15 cellular contexts compared by ENCODE assay signal in genomic region chr10:75261813-75262725, GRCh38. TPM values are rescaled to one million over a fixed set of nuclear protein-coding genes. Genes with fewer than 3 reads are reported as not detected.
DNase-seq lines count a peak whose midpoint lies in the region; ATAC-seq, FAIRE-seq and TF ChIP-seq lines count a peak whose summit lies in the region.
"Had no signal": no experiment of that assay in that cellular context is flagged by ENCODE, and none has a peak within 500 bp of the region (broad histone marks: within the 10 kb centered on the region; RNA-seq: fewer than 3 reads in every experiment).

No MANE protein-coding gene starts in this region.

- BruUV-seq in Caco-2 (replicated peaks; lab: Mats Ljungman, UMichigan) (no TSS peak), K562 (replicated peaks; lab: Mats Ljungman, UMichigan) (no TSS peak)

- H3K9me3 ChIP-seq in Caco-2, result peaks cover 4% of the 10 kb centered on the region; the same call in 1 of the 2 replicates
- peaks cover 3% of the 10 kb centered on the region; the same call in 1 of the 2 replicates for H3K9me3 ChIP-seq in K562 (replicated peaks; ENCODE audit: control insufficient read depth, insufficient read depth, low read depth, low read length)
- H3K9me3 ChIP-seq in mucosa of rectum (ENCODE audit: control insufficient read depth in 2 of 2, low read length in 2 of 2), result no peaks in the 10 kb centered on the region

- no peak for FAIRE-seq in K562 (lab: Jason Lieb, UNC)
- FAIRE-seq: H1 had no signal

- TF ChIP-seq RAD21 in K562 (CRISPR knock-in tag; conservative IDR thresholded peaks at IDR 0.05 in 1 of 2, IDR thresholded peaks at IDR 0.05 in 1 of 2), result no peak

- H3K4me1 ChIP-seq in Caco-2 (peaks cover 15% of the 10 kb centered on the region; the same call in 1 of the 2 replicates), K562 (replicated peaks in 1 of 2; ENCODE audit: control insufficient read depth in 2 of 2, insufficient read depth in 2 of 2, low read length in 2 of 2) (peaks cover 0 to 8% of the 10 kb centered on the region in 2 experiments; a peak in 2 of 5 replicates), mucosa of rectum (ENCODE audit: control insufficient read depth in 2 of 2, insufficient read depth in 2 of 2, low read length in 2 of 2) (peaks cover 13 to 16% of the 10 kb centered on the region in 2 donors)

- H3K9ac ChIP-seq in K562 (ENCODE audit: insufficient read depth in 1 of 2, low read depth in 2 of 2, low read length in 2 of 2), result no peak overlapping the region
- peak overlapping the region in 1 of 2 donors; percentile 42 for H3K9ac ChIP-seq in mucosa of rectum (ENCODE audit: low read depth in 1 of 2, low read length in 2 of 2)

- no peak for TF ChIP-seq POLR2A in K562 (conservative IDR thresholded peaks at IDR 0.05)

- CTCF ChIA-PET in Caco-2 (lab: Charles Lee) (interaction anchor here (0.6 to 0.9 kb wide), 3 partner anchors 26 to 1232 kb away, joined by 4 to 6 read pairs (median 4); partner anchors contain the start of genes COMTD1 and VDAC2), K562 (lab: Yijun Ruan, JAX; ENCODE audit: low intra/inter-chr PET ratio) (no interaction called here)

- DNase-seq in Caco-2 (peak in 1 of 2 experiments; percentile 19), NCI-H146 (lab: John Stamatoyannopoulos, UW) (peak; percentile 64), K562 (ENCODE audit: extremely low read depth in 1 of 4, low spot score in 3 of 4) (no peak), left lobe of liver (ENCODE audit: low spot score) (no peak)
- no peak for DNase-seq in activated T-cell treated with anti-CD3 and anti-CD28 coated beads, Interleukin-2, amount 50 U/mL, for 48 hours
- DNase-seq: activated CD8-positive, alpha-beta memory T cell treated with anti-CD3 and anti-CD28 coated beads for 24 hours; activated naive CD4-positive, alpha-beta T cell treated with anti-CD3 and anti-CD28 coated beads, Interleukin-2, amount 50 U/mL, for 16 hours; stimulated activated CD4-positive, alpha-beta T cell treated with anti-CD3 and anti-CD28 coated beads, Interleukin-4, amount 100 ng/mL, for 1 hour had no signal

- in situ Hi-C loops in K562 (cut with MboI), result no loop called here

- H3K27ac Mint-ChIP-seq in Caco-2 (ENCODE audit: unreplicated experiment), result peak overlapping the region; percentile 60
- H3K27ac Mint-ChIP-seq: stimulated activated effector memory CD8-positive, alpha-beta T cell treated with anti-CD3 and anti-CD28 coated beads, Interleukin-12 subunit alpha, Interleukin-12 subunit beta, amount 100 ng/mL, for 72 hours had no signal

- ATAC-seq in K562 (no peak; the same call in 2 of the 3 replicates), GM18907 (IDR thresholded peaks at IDR 0.05; ENCODE audit: unreplicated experiment) (no peak), left lobe of liver (no peak), HG02798 (IDR thresholded peaks at IDR 0.05; ENCODE audit: poor library complexity, unreplicated experiment) (no peak)
- ATAC-seq: Right ventricle myocardium inferior; stimulated activated effector memory CD8-positive, alpha-beta T cell treated with anti-CD3 and anti-CD28 coated beads, Interleukin-12 subunit alpha, Interleukin-12 subunit beta, amount 100 ng/mL, for 72 hours had no signal

- no peak overlapping the region for H3K4me2 ChIP-seq in K562 (ENCODE audit: insufficient read depth, low read length)

- H3K4me3 Mint-ChIP-seq in Caco-2 (ENCODE audit: unreplicated experiment), result peak overlapping the region; percentile 62
- H3K4me3 Mint-ChIP-seq: central memory CD8-positive, alpha-beta T cell; stimulated activated effector memory CD8-positive, alpha-beta T cell treated with anti-CD3 and anti-CD28 coated beads, Interleukin-12 subunit alpha, Interleukin-12 subunit beta, amount 100 ng/mL, for 72 hours had no signal

- H3K79me2 ChIP-seq in K562 (ENCODE audit: control insufficient read depth, insufficient read depth, low read length), result no peaks in the 10 kb centered on the region

- intact Hi-C loops in Caco-2 (cut with micrococcal nuclease; ENCODE audit: unreplicated experiment) (loop anchor here (1.0 kb wide), 1 partner anchor 25 kb away; no protein-coding TSS in a partner anchor), K562 (cut with micrococcal nuclease) (no loop called here)

- H3K27me3 ChIP-seq in Caco-2 (replicated peaks; ENCODE audit: control insufficient read depth, insufficient read depth, low read length) (no peaks in the 10 kb centered on the region), K562 (ENCODE audit: control insufficient read depth in 2 of 2, insufficient read depth in 2 of 2, low read length in 2 of 2) (peaks cover 15 to 37% of the 10 kb centered on the region in 2 experiments; a peak in 4 of 5 replicates), mucosa of rectum (ENCODE audit: control insufficient read depth in 2 of 2, insufficient read depth in 2 of 2, low read length in 2 of 2) (no peaks in the 10 kb centered on the region)

- no peaks in the 10 kb centered on the region for H3K9me1 ChIP-seq in K562 (ENCODE audit: control insufficient read depth, insufficient read depth, low read length)

- WGBS in K562 (ENCODE audit: insufficient coverage, low coverage, missing lambda C conversion rate), result 4% methylated on average over 25 of the region's 25 CpGs

- H3K9me3 Mint-ChIP-seq in Caco-2 (ENCODE audit: unreplicated experiment), result no peaks in the 10 kb centered on the region
- H3K9me3 Mint-ChIP-seq: central memory CD8-positive, alpha-beta T cell; stimulated activated effector memory CD8-positive, alpha-beta T cell treated with anti-CD3 and anti-CD28 coated beads, Interleukin-12 subunit alpha, Interleukin-12 subunit beta, amount 100 ng/mL, for 72 hours had no signal

- POLR2A ChIA-PET in Caco-2 (lab: Charles Lee) (interaction anchor here (0.5 kb wide), 1 partner anchor 1041 kb away, joined by 4 read pairs; no protein-coding TSS in a partner anchor), K562 (lab: Yijun Ruan, JAX) (interaction anchor here (0.6 to 2.3 kb wide), 3 partner anchors 8 to 722 kb away, joined by 3 to 6 read pairs (median 3); no protein-coding TSS in a partner anchor)

- H3K27ac ChIP-seq in K562 (ENCODE audit: extremely low read depth, low read depth, low read length) (no peak overlapping the region), mucosa of rectum (ENCODE audit: low read depth in 2 of 2, low read length in 2 of 2) (peak overlapping the region; percentile 71 to 81)

- H4K20me1 ChIP-seq in K562 (replicated peaks; ENCODE audit: control insufficient read depth, insufficient read depth, low read length), result no peaks in the 10 kb centered on the region

- peaks cover 9% of the 10 kb centered on the region for H3K36me3 Mint-ChIP-seq in Caco-2 (ENCODE audit: insufficient read depth, unreplicated experiment)
- H3K36me3 Mint-ChIP-seq: stimulated activated effector memory CD8-positive, alpha-beta T cell treated with anti-CD3 and anti-CD28 coated beads, Interleukin-12 subunit alpha, Interleukin-12 subunit beta, amount 100 ng/mL, for 72 hours had no signal

- H3K4me3 ChIP-seq in Caco-2 (ENCODE audit: low read depth, low read length) (no peak overlapping the region), K562 (no peak overlapping the region), mucosa of rectum (ENCODE audit: low read length in 2 of 2) (no peak overlapping the region)

- no peaks in the 10 kb centered on the region for H3K36me3 ChIP-seq in Caco-2 (ENCODE audit: control insufficient read depth, insufficient read depth, low read length)
- H3K36me3 ChIP-seq in K562 (ENCODE audit: control insufficient read depth, insufficient read depth, low read length), result no peaks in the 10 kb centered on the region
- no peaks in the 10 kb centered on the region for H3K36me3 ChIP-seq in mucosa of rectum (ENCODE audit: control insufficient read depth in 2 of 2, insufficient read depth in 2 of 2, low read length in 2 of 2)

- peaks cover 10% of the 10 kb centered on the region for H3K4me1 Mint-ChIP-seq in Caco-2 (ENCODE audit: low read depth, unreplicated experiment)
- H3K4me1 Mint-ChIP-seq: central memory CD8-positive, alpha-beta T cell; stimulated activated effector memory CD8-positive, alpha-beta T cell treated with anti-CD3 and anti-CD28 coated beads, Interleukin-12 subunit alpha, Interleukin-12 subunit beta, amount 100 ng/mL, for 72 hours had no signal

- TF ChIP-seq CTCF in Caco-2 (IDR thresholded peaks at IDR 0.05; ENCODE audit: insufficient read depth in 1 of 2, low read depth in 1 of 2, low read length in 1 of 2, severe bottlenecking in 1 of 2, unreplicated experiment in 1 of 2) (no peak), K562 (IDR thresholded peaks at IDR 0.05 in 2 of 3, conservative IDR thresholded peaks at IDR 0.05 in 1 of 3; ENCODE audit: insufficient read depth in 2 of 3, low read depth in 1 of 3, low read length in 3 of 3) (no peak)

- no peaks in the 10 kb centered on the region for H3K27me3 Mint-ChIP-seq in Caco-2 (ENCODE audit: insufficient read depth, unreplicated experiment)
- H3K27me3 Mint-ChIP-seq: central memory CD8-positive, alpha-beta T cell had no signal

- TF ChIP-seq EP300 in K562 (IDR thresholded peaks at IDR 0.05; ENCODE audit: low read length), result no peak

- H2AFZ ChIP-seq in K562 (ENCODE audit: low read depth, low read length), result no peak overlapping the region

RNA-seq across cellular contexts. Expression of gene COMTD1, which starts 26.3 kb away (rescaled TPM):
- total RNA-seq in Caco-2 (2022) (38.7 and 39.0 TPM in 2 replicates), K562 (2014; rRNA removed) (112 and 115 TPM in 2 replicates), K562 (2014; rRNA removed; fragmentation: Illumina TruSeq; extraction: Trizol) (3.2 and 5.0 TPM in 2 replicates), K562 (2015; rRNA removed; fragmentation: Illumina TruSeq; extraction: Trizol) (18.5 and 21.3 TPM in 2 replicates), K562 (2021) (79.9 and 82.9 TPM in 2 replicates), left lobe of liver (26.9 TPM)
- total RNA-seq in K562 (2011; cell fraction: chromatin; rRNA removed; ENCODE audit: low replicate concordance), result 9.9 and 40.2 TPM in 2 replicates
- total RNA-seq in K562 (2011; cell fraction: nucleolus; rRNA removed), result 75.5 and 100 TPM in 2 replicates
- total RNA-seq in K562 (2011; cell fraction: nucleoplasm; rRNA removed), result 30.5 and 32.2 TPM in 2 replicates
- polyA plus RNA-seq in K562 (2011; rRNA removed) (13.7 and 19.5 TPM in 2 replicates), K562 (2014; fragmentation: Illumina TruSeq; extraction: Trizol) (4.0 and 11.3 TPM in 2 replicates), K562 (2014; fragmentation: Nextera tagmentation; extraction: Ambion mirVana) (1 to 10 TPM in 1 of 2 experiments, under 1 TPM in 1; 0.41 to 1.4 TPM), K562 (2014; rRNA removed) (89.4 and 98.3 TPM in 2 replicates)
- 22.6 and 106 TPM in 2 replicates for polyA plus RNA-seq in K562 (2011; cell fraction: cytosol; rRNA removed)
- 73.7 and 157 TPM in 2 replicates for polyA plus RNA-seq in K562 (2011; cell fraction: nucleus; rRNA removed)
- 39.2 and 59.3 TPM in 2 replicates for polyA plus RNA-seq in K562 (2012)
- polyA minus RNA-seq in K562 (2011; rRNA and poly(A)+ RNA removed), result 1.0 and 2.8 TPM in 2 replicates
- 9.5 and 13.7 TPM in 2 replicates for polyA minus RNA-seq in K562 (2011; cell fraction: cytosol; rRNA and poly(A)+ RNA removed)
- polyA minus RNA-seq in K562 (2011; cell fraction: nucleus; rRNA and poly(A)+ RNA removed), result 17.2 and 17.6 TPM in 2 replicates

RNA-seq across cellular contexts. Expression of gene VDAC2, which starts 51.5 kb away (rescaled TPM):
- total RNA-seq in Caco-2 (2022), result 244 and 250 TPM in 2 replicates
- 126 and 193 TPM in 2 replicates for total RNA-seq in K562 (2011; cell fraction: chromatin; rRNA removed; ENCODE audit: low replicate concordance)
- 95.3 and 108 TPM in 2 replicates for total RNA-seq in K562 (2011; cell fraction: nucleolus; rRNA removed)
- 134 and 160 TPM in 2 replicates for total RNA-seq in K562 (2011; cell fraction: nucleoplasm; rRNA removed)
- total RNA-seq in K562 (2014; rRNA removed), result 188 and 201 TPM in 2 replicates
- total RNA-seq in K562 (2014; rRNA removed; fragmentation: Illumina TruSeq; extraction: Trizol), result 450 and 500 TPM in 2 replicates
- 331 and 336 TPM in 2 replicates for total RNA-seq in K562 (2015; rRNA removed; fragmentation: Illumina TruSeq; extraction: Trizol)
- total RNA-seq in K562 (2021), result 398 and 422 TPM in 2 replicates
- polyA plus RNA-seq in K562 (2011; rRNA removed), result 139 and 166 TPM in 2 replicates
- 67.4 and 154 TPM in 2 replicates for polyA plus RNA-seq in K562 (2011; cell fraction: cytosol; rRNA removed)
- 117 and 202 TPM in 2 replicates for polyA plus RNA-seq in K562 (2011; cell fraction: nucleus; rRNA removed)
- polyA plus RNA-seq in K562 (2012), result 354 and 375 TPM in 2 replicates
- polyA plus RNA-seq in K562 (2014; fragmentation: Illumina TruSeq; extraction: Trizol), result 379 and 424 TPM in 2 replicates
- 100 to 1,000 TPM; 208 to 250 TPM for polyA plus RNA-seq in K562 (2014; fragmentation: Nextera tagmentation; extraction: Ambion mirVana)
- polyA plus RNA-seq in K562 (2014; rRNA removed), result 198 and 219 TPM in 2 replicates
- polyA minus RNA-seq in K562 (2011; rRNA and poly(A)+ RNA removed), result 177 and 198 TPM in 2 replicates
- polyA minus RNA-seq in K562 (2011; cell fraction: cytosol; rRNA and poly(A)+ RNA removed), result 116 and 122 TPM in 2 replicates
- 47.5 and 87.7 TPM in 2 replicates for polyA minus RNA-seq in K562 (2011; cell fraction: nucleus; rRNA and poly(A)+ RNA removed)
- total RNA-seq in left lobe of liver, result 47.8 TPM
